21 cellular contexts compared by ENCODE assay signal in the genomic region with DNA sequence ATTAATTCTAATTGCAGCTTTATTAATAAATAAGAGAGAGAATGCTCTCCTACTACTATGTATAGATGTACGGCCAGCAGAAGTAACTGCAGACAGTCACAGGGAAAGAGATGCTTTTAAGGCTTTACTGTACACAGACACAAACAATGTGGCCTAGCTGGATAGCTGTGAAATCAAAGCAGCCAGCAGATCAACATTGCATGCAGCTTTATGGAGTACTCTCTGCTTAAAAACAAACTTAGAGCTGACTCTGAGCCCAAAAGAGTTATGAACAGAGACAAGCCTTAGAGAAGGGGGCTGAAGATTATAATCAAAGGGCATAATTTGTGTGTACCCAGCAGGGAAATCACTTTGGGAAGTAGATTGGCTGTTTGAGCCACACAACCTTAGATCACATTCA. TPM values are rescaled to one million over a fixed set of nuclear protein-coding genes. Genes with fewer than 3 reads are reported as not detected.
DNase-seq lines count a peak whose midpoint lies in the region; ATAC-seq, FAIRE-seq and TF ChIP-seq lines count a peak whose summit lies in the region.
"Had no signal": no experiment of that assay in that cellular context is flagged by ENCODE, and none has a peak within 500 bp of the region (broad histone marks: within the 10 kb centered on the region; RNA-seq: fewer than 3 reads in every experiment).

No MANE protein-coding gene starts in this region.

- ATAC-seq in GM23338 (no peak), WTC11 (no peak)
- ATAC-seq: PC-3 had no signal

- POLR2A ChIA-PET in WTC11 (lab: Charles Lee), result no interaction called here

- H3K9me2 ChIP-seq in GM23338 (ENCODE audit: insufficient read depth), result no peaks in the 10 kb centered on the region

- H3K36me3 Mint-ChIP-seq in GM23338 (ENCODE audit: low read depth) (no peaks in the 10 kb centered on the region), WTC11 (no peaks in the 10 kb centered on the region), neural progenitor cell (no peaks in the 10 kb centered on the region)

- no peaks in the 10 kb centered on the region for H3K27me3 ChIP-seq in GM23338 (ENCODE audit: insufficient read depth)
- no peaks in the 10 kb centered on the region for H3K27me3 ChIP-seq in neural progenitor cell

- no peak overlapping the region for H3K4me2 ChIP-seq in GM23338
- H3K4me2 ChIP-seq in neural progenitor cell, result no peak overlapping the region

- H3K4me3 Mint-ChIP-seq in GM23338 (no peak overlapping the region), WTC11 (no peak overlapping the region), neural progenitor cell (no peak overlapping the region)

- DNase-seq in GM23338 (ENCODE audit: low spot score), result no peak
- DNase-seq in WTC11 (ENCODE audit: low spot score), result no peak
- peak; percentile 19 for DNase-seq in neural progenitor cell (ENCODE audit: low spot score)
- no peak for DNase-seq in NCI-H2107 (lab: John Stamatoyannopoulos, UW)
- no peak for DNase-seq in GM12892 (ENCODE audit: insufficient read length)
- no peak for DNase-seq in NCI-H524 (lab: John Stamatoyannopoulos, UW)
- DNase-seq: DND-41, H7, KG1, NCI-H1417 treated with DMSO at 0.1 percent for 48 hours, NCI-H1930, NCI-H510A, NCI-H82, PC-3, RPMI8226, SIG-M5 had no signal

- H3K27ac ChIP-seq in 22Rv1 (peak overlapping the region; percentile 24), GM23338 (ENCODE audit: low read depth) (no peak overlapping the region), neural progenitor cell (no peak overlapping the region)
- H3K27ac ChIP-seq: C4-2B had no signal

- TF ChIP-seq CTCF in 22Rv1 (IDR thresholded peaks at IDR 0.05) (no peak), GM23338 (conservative IDR thresholded peaks at IDR 0.05; ENCODE audit: low read depth in 2 of 2) (no peak), WTC11 (IDR thresholded peaks at IDR 0.05) (no peak), neural progenitor cell (IDR thresholded peaks at IDR 0.05) (no peak)

- no peak for FAIRE-seq in GM12892 (lab: Jason Lieb, UNC)
- FAIRE-seq: D721Med, G401.6 had no signal

- H4K20me1 ChIP-seq in GM23338 (replicated peaks; ENCODE audit: insufficient read depth) (no peaks in the 10 kb centered on the region), neural progenitor cell (ENCODE audit: low read depth) (no peaks in the 10 kb centered on the region)

- CTCF ChIA-PET in WTC11 (lab: Charles Lee), result no interaction called here

- H3K9me3 Mint-ChIP-seq in GM23338 (no peaks in the 10 kb centered on the region), WTC11 (no peaks in the 10 kb centered on the region), neural progenitor cell (no peaks in the 10 kb centered on the region)

- H3K36me3 ChIP-seq in GM23338 (ENCODE audit: insufficient read depth), result no peaks in the 10 kb centered on the region
- no peaks in the 10 kb centered on the region for H3K36me3 ChIP-seq in neural progenitor cell

- H3K9me3 ChIP-seq in neural progenitor cell (ENCODE audit: low read depth), result no peaks in the 10 kb centered on the region

- H3F3A ChIP-seq in GM23338 (replicated peaks; ENCODE audit: low read depth) (no peaks in the 10 kb centered on the region), neural progenitor cell (ENCODE audit: low read depth) (no peaks in the 10 kb centered on the region)

- H3K4me3 ChIP-seq in GM23338 (no peak overlapping the region), neural progenitor cell (no peak overlapping the region)

- H3K27ac Mint-ChIP-seq in GM23338 (peak overlapping the region; percentile 57), WTC11 (peak overlapping the region; percentile 72; the same call in 1 of the 2 replicates), neural progenitor cell (no peak overlapping the region)

- peaks cover 21% of the 10 kb centered on the region; the same call in 2 of the 3 replicates for H3K4me1 Mint-ChIP-seq in GM23338
- H3K4me1 Mint-ChIP-seq in WTC11, result peaks cover 18% of the 10 kb centered on the region
- H3K4me1 Mint-ChIP-seq in neural progenitor cell, result no peaks in the 10 kb centered on the region

- H3K27me3 Mint-ChIP-seq in GM23338 (ENCODE audit: insufficient read depth, low read depth, poor library complexity) (no peaks in the 10 kb centered on the region), WTC11 (ENCODE audit: low read depth) (no peaks in the 10 kb centered on the region), neural progenitor cell (ENCODE audit: insufficient read depth, low read depth) (no peaks in the 10 kb centered on the region)

- no peak for TF ChIP-seq POLR2A in GM12892 (IDR thresholded peaks at IDR 0.05; ENCODE audit: low read depth, low read length)

- H3K9ac ChIP-seq in neural progenitor cell, result no peak overlapping the region

- H3K4me1 ChIP-seq in GM23338 (ENCODE audit: insufficient read depth) (peaks cover 27% of the 10 kb centered on the region), neural progenitor cell (no peaks in the 10 kb centered on the region)

- no peak overlapping the region for H2AFZ ChIP-seq in GM23338
- peak overlapping the region; percentile 64 for H2AFZ ChIP-seq in neural progenitor cell (replicated peaks)

- H3K79me2 ChIP-seq in GM23338 (replicated peaks; ENCODE audit: insufficient read depth), result no peaks in the 10 kb centered on the region
- no peaks in the 10 kb centered on the region for H3K79me2 ChIP-seq in neural progenitor cell (ENCODE audit: low read depth)

TF ChIP-seq in GM23338, 12 proteins besides CTCF, POLR2A, EP300 and RAD21 (continues in another document):
- no peak for TF ChIP-seq ZNF114 (CRISPR knock-in tag; IDR thresholded peaks at IDR 0.05)

TF ChIP-seq in WTC11, 78 proteins besides CTCF, POLR2A, EP300 and RAD21:
- TF ChIP-seq ZNF671 (CRISPR knock-in tag; IDR thresholded peaks at IDR 0.05) (no peak), ZNF219 (CRISPR knock-in tag; IDR thresholded peaks at IDR 0.05; ENCODE audit: borderline replicate concordance) (no peak), NFATC4 (CRISPR knock-in tag; IDR thresholded peaks at IDR 0.05) (no peak), CREB1 (CRISPR knock-in tag; IDR thresholded peaks at IDR 0.05) (no peak)
- TF ChIP-seq, protein P1, sequence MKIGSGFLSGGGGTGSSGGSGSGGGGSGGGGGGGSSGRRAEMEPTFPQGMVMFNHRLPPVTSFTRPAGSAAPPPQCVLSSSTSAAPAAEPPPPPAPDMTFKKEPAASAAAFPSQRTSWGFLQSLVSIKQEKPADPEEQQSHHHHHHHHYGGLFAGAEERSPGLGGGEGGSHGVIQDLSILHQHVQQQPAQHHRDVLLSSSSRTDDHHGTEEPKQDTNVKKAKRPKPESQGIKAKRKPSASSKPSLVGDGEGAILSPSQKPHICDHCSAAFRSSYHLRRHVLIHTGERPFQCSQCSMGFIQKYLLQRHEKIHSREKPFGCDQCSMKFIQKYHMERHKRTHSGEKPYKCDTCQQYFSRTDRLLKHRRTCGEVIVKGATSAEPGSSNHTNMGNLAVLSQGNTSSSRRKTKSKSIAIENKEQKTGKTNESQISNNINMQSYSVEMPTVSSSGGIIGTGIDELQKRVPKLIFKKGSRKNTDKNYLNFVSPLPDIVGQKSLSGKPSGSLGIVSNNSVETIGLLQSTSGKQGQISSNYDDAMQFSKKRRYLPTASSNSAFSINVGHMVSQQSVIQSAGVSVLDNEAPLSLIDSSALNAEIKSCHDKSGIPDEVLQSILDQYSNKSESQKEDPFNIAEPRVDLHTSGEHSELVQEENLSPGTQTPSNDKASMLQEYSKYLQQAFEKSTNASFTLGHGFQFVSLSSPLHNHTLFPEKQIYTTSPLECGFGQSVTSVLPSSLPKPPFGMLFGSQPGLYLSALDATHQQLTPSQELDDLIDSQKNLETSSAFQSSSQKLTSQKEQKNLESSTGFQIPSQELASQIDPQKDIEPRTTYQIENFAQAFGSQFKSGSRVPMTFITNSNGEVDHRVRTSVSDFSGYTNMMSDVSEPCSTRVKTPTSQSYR (CRISPR knock-in tag; IDR thresholded peaks at IDR 0.05), result no peak
TF ChIP-seq in WTC11: peak in this region for 0.

RNA-seq across cellular contexts. Expression of a gene that starts 47.2 kb away (rescaled TPM):
- total RNA-seq in GM23338 (2014; rRNA removed; shearing (Covaris generic)), result 13.3 and 16.4 TPM in 2 replicates
- 31.5 and 47.5 TPM in 2 replicates for polyA plus RNA-seq in GM23338 (2016; fragmentation: Nextera tagmentation; extraction: Ambion mirVana)
- total RNA-seq in WTC11 (2021), result 18.8 to 24.1 TPM (median 21.3 TPM) in 3 replicates
- 6.8 and 13.3 TPM in 2 replicates for total RNA-seq in neural progenitor cell (ENCODE audit: low replicate concordance)
- not detected for polyA plus RNA-seq in GM12892 (2012; ENCODE audit: missing spikeins)
- total RNA-seq: M059J had no signal
